In genomic region chr10:127720142-127720541, GRCh38 we compare ENCODE assay signal across 23 cellular contexts. TPM values are rescaled to one million over a fixed set of nuclear protein-coding genes. Genes with fewer than 3 reads are reported as not detected.
DNase-seq lines count a peak whose midpoint lies in the region; ATAC-seq and TF ChIP-seq lines count a peak whose summit lies in the region.
"Had no signal": no experiment of that assay in that cellular context is flagged by ENCODE, and none has a peak within 500 bp of the region (broad histone marks: within the 10 kb centered on the region; RNA-seq: fewer than 3 reads in every experiment).

No MANE protein-coding gene starts in this region.

- no peaks in the 10 kb centered on the region for H3K36me3 Mint-ChIP-seq in type B pancreatic cell
- H3K36me3 Mint-ChIP-seq in immature natural killer cell: no peaks in the 10 kb centered on the region
- H3K36me3 Mint-ChIP-seq: CD14-positive monocyte had no signal

- H3K4me3 Mint-ChIP-seq in type B pancreatic cell (no peak overlapping the region), immature natural killer cell (no peak overlapping the region)
- H3K4me3 Mint-ChIP-seq: CD14-positive monocyte, H9 had no signal

- H3K27me3 Mint-ChIP-seq in type B pancreatic cell (peaks cover 35% of the 10 kb centered on the region), immature natural killer cell (ENCODE audit: low read depth in 3 of 3) (peaks cover 5 to 6% (median 5%) of the 10 kb centered on the region in 3 donors)

- ATAC-seq in GM18517 (IDR thresholded peaks at IDR 0.05; ENCODE audit: unreplicated experiment) (peak; percentile 46), GM21529 (IDR thresholded peaks at IDR 0.05; ENCODE audit: unreplicated experiment) (peak; percentile 63), HG03159 (IDR thresholded peaks at IDR 0.05; ENCODE audit: unreplicated experiment) (peak; percentile 57), GM21619 (IDR thresholded peaks at IDR 0.05; ENCODE audit: unreplicated experiment) (no peak)
- ATAC-seq: PC-3 had no signal

- H3K4me1 Mint-ChIP-seq in type B pancreatic cell (ENCODE audit: unreplicated experiment) (no peaks in the 10 kb centered on the region), immature natural killer cell (no peaks in the 10 kb centered on the region)
- H3K4me1 Mint-ChIP-seq: CD14-positive monocyte had no signal

- no peaks in the 10 kb centered on the region for H3K9me3 Mint-ChIP-seq in type B pancreatic cell
- H3K9me3 Mint-ChIP-seq in immature natural killer cell: peaks cover 0 to 2% (median 0%) of the 10 kb centered on the region in 6 donors
- H3K9me3 Mint-ChIP-seq: H9 had no signal

- DNase-seq in type B pancreatic cell (ENCODE audit: extremely low spot score, unreplicated experiment): no peak
- no peak for DNase-seq in stimulated activated CD4-positive, alpha-beta T cell treated with anti-CD3 and anti-CD28 coated beads, Interleukin-2, amount 100 ng/mL, for 24 hours
- DNase-seq in immature natural killer cell: no peak
- DNase-seq: AML-193, DMS 273 treated with DMSO at 0.1 percent for 48 hours, H9, IMR-90, Karpas-422, MM.1S, NCI-H1092 treated with DMSO at 0.1 percent for 48 hours, NCI-H1930, NCI-H2171 treated with DMSO at 0.1 percent for 48 hours, NCI-H774, PC-3, SJCRH30, T-helper 2 cell had no signal

- H3K27ac Mint-ChIP-seq in type B pancreatic cell (peak overlapping the region; percentile 43), immature natural killer cell (no peak overlapping the region)
- H3K27ac Mint-ChIP-seq: CD14-positive monocyte had no signal

- TF ChIP-seq CTCF in type B pancreatic cell (conservative IDR thresholded peaks at IDR 0.05): no peak

RNA-seq across cellular contexts. Expression of gene FOXI2, which starts 16.8 kb away (rescaled TPM):
- 0.21 and 4.8 TPM in 2 replicates for total RNA-seq in type B pancreatic cell (ENCODE audit: low replicate concordance)
- not detected for polyA plus RNA-seq in immature natural killer cell
- total RNA-seq: HT1080, IMR-90, NCI-H460, PC-3, SJCRH30 had no signal
- polyA plus RNA-seq: CD14-positive monocyte, IMR-90 had no signal
